ENCODE assay signal across 24 cellular contexts in genomic region chr20:7971536-7972285, GRCh38. TPM values are rescaled to one million over a fixed set of nuclear protein-coding genes. Genes with fewer than 3 reads are reported as not detected.
"Had no signal": no experiment of that assay in that cellular context is flagged by ENCODE, and none has a peak within 500 bp of the region (broad histone marks: within the 10 kb centered on the region; RNA-seq: fewer than 3 reads in every experiment).

No MANE protein-coding gene starts in this region.

- H3K4me3 ChIP-seq: coronary artery, esophagus muscularis mucosa, hepatocyte, left ventricle myocardium inferior, right lobe of liver, skin epidermis, testis, vagina had no signal

- H3K4me1 ChIP-seq: esophagus muscularis mucosa, left ventricle myocardium inferior, testis, vagina had no signal

- H3K9me3 ChIP-seq: esophagus muscularis mucosa, left ventricle myocardium inferior, right lobe of liver, testis, vagina had no signal

- H3K27ac ChIP-seq: coronary artery, esophagus muscularis mucosa, hepatocyte, left ventricle myocardium inferior, right lobe of liver, skin epidermis, testis, vagina had no signal

- H3K27me3 ChIP-seq: esophagus muscularis mucosa, hepatocyte, right lobe of liver, testis, vagina had no signal

- DNase-seq: activated CD4-positive, alpha-beta T cell treated with anti-CD3 and anti-CD28 coated beads, Interleukin-2, amount 50 U/mL, for 4 hours; activated CD8-positive, alpha-beta memory T cell treated with anti-CD3 and anti-CD28 coated beads for 24 hours; activated CD8-positive, alpha-beta memory T cell treated with anti-CD3 and anti-CD28 coated beads, Interleukin-2, amount 50 U/mL, for 4 hours; activated T-cell treated with anti-CD3 and anti-CD28 coated beads, Interleukin-2, amount 50 U/mL, for 24 hours; aorta; central memory CD4-positive, alpha-beta T cell; foreskin melanocyte; left ventricle myocardium inferior; naive thymus-derived CD4-positive, alpha-beta T cell; occipital lobe; posterior cingulate gyrus; right lobe of liver; stimulated activated CD4-positive, alpha-beta T cell treated with anti-CD3 and anti-CD28 coated beads, Interleukin-2, amount 100 ng/mL, for 24 hours; testis had no signal

- H2AFZ ChIP-seq: hepatocyte had no signal

- H3K36me3 ChIP-seq: esophagus muscularis mucosa, left ventricle myocardium inferior, right lobe of liver, vagina had no signal

- ATAC-seq: activated naive CD4-positive, alpha-beta T cell treated with anti-CD3 and anti-CD28 coated beads, Interleukin-2, amount 50 U/mL, for 72 hours; activated T-helper 17 cell treated with anti-CD3 and anti-CD28 coated beads, Interleukin-2, amount 50 U/mL, for 72 hours; naive thymus-derived CD4-positive, alpha-beta T cell; right lobe of liver; stimulated activated memory B cell treated with anti-CD40 and anti-IgM and Interleukin-4, amounts not matched to agents 10 μg/mL and 1 μg/mL and 100 μg/mL, for 72 hours had no signal

- H3K79me2 ChIP-seq: hepatocyte had no signal

- H3K4me2 ChIP-seq: hepatocyte had no signal

RNA-seq across cellular contexts. Expression of gene HAO1, which starts 31.5 kb away (rescaled TPM):
- total RNA-seq: activated naive CD4-positive, alpha-beta T cell treated with anti-CD3 and anti-CD28 coated beads, Interleukin-2, amount 50 U/mL, for 72 hours; activated T-helper 17 cell treated with anti-CD3 and anti-CD28 coated beads, Interleukin-2, amount 50 U/mL, for 72 hours; aorta; esophagus muscularis mucosa; left ventricle myocardium inferior; lung microvascular endothelial cell; naive thymus-derived CD4-positive, alpha-beta T cell; neural crest cell; occipital lobe; vagina had no signal
